ENCODE assay signal across 14 cellular contexts in genomic region chr6:28585335-28585734, GRCh38. TPM values are rescaled to one million over a fixed set of nuclear protein-coding genes. Genes with fewer than 3 reads are reported as not detected.
DNase-seq lines count a peak whose midpoint lies in the region; ATAC-seq, FAIRE-seq and TF ChIP-seq lines count a peak whose summit lies in the region.
"Had no signal": no experiment of that assay in that cellular context is flagged by ENCODE, and none has a peak within 500 bp of the region (broad histone marks: within the 10 kb centered on the region; RNA-seq: fewer than 3 reads in every experiment).

No MANE protein-coding gene starts in this region.

- H3K9me3 Mint-ChIP-seq in endothelial cell (ENCODE audit: unreplicated experiment): no peaks in the 10 kb centered on the region
- H3K9me3 Mint-ChIP-seq: stimulated activated naive CD8-positive, alpha-beta T cell treated with anti-CD3 and anti-CD28 coated beads, Interleukin-15, amount 100 ng/mL, for 72 hours had no signal

- no peak for ATAC-seq in Right ventricle myocardium inferior
- ATAC-seq: left lobe of liver; stimulated activated naive CD8-positive, alpha-beta T cell treated with anti-CD3 and anti-CD28 coated beads, Interleukin-15, amount 100 ng/mL, for 72 hours had no signal

- TF ChIP-seq CTCF in endothelial cell (IDR thresholded peaks at IDR 0.05; ENCODE audit: unreplicated experiment) (no peak), retinal pigment epithelial cell (conservative IDR thresholded peaks at IDR 0.05; ENCODE audit: low read depth, low read length) (peak; percentile 41)

- peaks cover 49% of the 10 kb centered on the region for H3K4me1 Mint-ChIP-seq in endothelial cell (ENCODE audit: unreplicated experiment)

- FAIRE-seq in RCC 7860 (lab: Jason Lieb, UNC): no peak

- H3K4me3 ChIP-seq in retinal pigment epithelial cell (ENCODE audit: low read length): no peak overlapping the region

- no peak overlapping the region for H3K27ac Mint-ChIP-seq in endothelial cell (ENCODE audit: unreplicated experiment)
- H3K27ac Mint-ChIP-seq: stimulated activated naive CD8-positive, alpha-beta T cell treated with anti-CD3 and anti-CD28 coated beads, Interleukin-15, amount 100 ng/mL, for 72 hours had no signal

- intact Hi-C loops in Right ventricle myocardium inferior (cut with DNase I): no loop called here

- H3K36me3 Mint-ChIP-seq in endothelial cell (ENCODE audit: low read depth, unreplicated experiment): no peaks in the 10 kb centered on the region

- H3K4me3 Mint-ChIP-seq in endothelial cell (ENCODE audit: unreplicated experiment): peak overlapping the region; percentile 65

- peak; percentile 53 for DNase-seq in NCI-H748 (lab: John Stamatoyannopoulos, UW; ENCODE audit: unreplicated experiment)
- no peak for DNase-seq in NCI-H748 treated with DMSO at 0.1 percent for 48 hours (lab: John Stamatoyannopoulos, UW)
- DNase-seq in RCC 7860 (ENCODE audit: low spot score): peak; percentile 52
- DNase-seq in endothelial cell (ENCODE audit: low spot score): no peak
- DNase-seq in retinal pigment epithelial cell (ENCODE audit: low read depth): no peak
- no peak for DNase-seq in Right ventricle myocardium inferior (ENCODE audit: missing footprints)
- no peak for DNase-seq in hippocampal formation (lab: John Stamatoyannopoulos, UW)
- DNase-seq in NCI-H146 treated with DMSO at 0.1 percent for 48 hours (lab: John Stamatoyannopoulos, UW; ENCODE audit: unreplicated experiment): no peak
- DNase-seq: DMS79; NCI-H1436 treated with DMSO at 0.1 percent for 48 hours; stimulated activated CD4-positive, alpha-beta T cell treated with anti-CD3 and anti-CD28 coated beads, Interleukin-4, amount 100 ng/mL, for 24 hours; stimulated activated naive CD8-positive, alpha-beta T cell treated with anti-CD3 and anti-CD28 coated beads, Interleukin-15, amount 100 ng/mL, for 72 hours had no signal

- peaks cover 7% of the 10 kb centered on the region for H3K27me3 Mint-ChIP-seq in endothelial cell (ENCODE audit: unreplicated experiment)

RNA-seq across cellular contexts. Expression of gene GPX5, which starts 59.7 kb away (rescaled TPM):
- total RNA-seq in endothelial cell (ENCODE audit: unreplicated experiment) (not detected), Right ventricle myocardium inferior (not detected)
- total RNA-seq: left lobe of liver, osteocyte had no signal

Comparison
In these comparisons a context has a peak if more than half of its experiments do, and no peak if none do; other contexts are left out.
1. DNase-seq: peak in NCI-H748 (single experiment) and RCC 7860 (single experiment); none in NCI-H748 treated with DMSO at 0.1 percent for 48 hours (single experiment), endothelial cell (single experiment), retinal pigment epithelial cell (single experiment), Right ventricle myocardium inferior (single experiment), hippocampal formation (0 of 2) and NCI-H146 treated with DMSO at 0.1 percent for 48 hours (single experiment).